In genomic region chr5:43432486-43433365, GRCh38 we compare ENCODE assay signal across 1 cellular context.
TF ChIP-seq lines count a peak whose summit lies in the region.

No MANE protein-coding gene starts in this region.

TF ChIP-seq in HepG2, 621 proteins besides CTCF, POLR2A, EP300 and RAD21 (continued from another document and continues in another):
- TF ChIP-seq FOXP4 (CRISPR knock-in tag; IDR thresholded peaks at IDR 0.05) (peak; percentile 96), ATF5 (CRISPR knock-in tag; IDR thresholded peaks at IDR 0.05; ENCODE audit: low read depth) (no peak), NR2F2 (IDR thresholded peaks at IDR 0.05; ENCODE audit: borderline replicate concordance, low read depth) (0 out of 2 replicates have a peak, but pooled peaks have one; percentile 68), SUZ12 (IDR thresholded peaks at IDR 0.05; ENCODE audit: low read depth, low read length) (no peak), KDM1A (CRISPR knock-in tag; IDR thresholded peaks at IDR 0.05) (peak; percentile 53; the same call in 1 of the 2 replicates), JDP2 (CRISPR knock-in tag; IDR thresholded peaks at IDR 0.05; ENCODE audit: borderline replicate concordance) (no peak), RXRA (CRISPR knock-in tag; IDR thresholded peaks at IDR 0.05) (peak; percentile 82; the same call in 1 of the 2 replicates), THAP11 (CRISPR knock-in tag; IDR thresholded peaks at IDR 0.05) (peak; percentile 80), ZNF382 (CRISPR knock-in tag; IDR thresholded peaks at IDR 0.05; ENCODE audit: borderline replicate concordance) (no peak), ZBTB42 (CRISPR knock-in tag; IDR thresholded peaks at IDR 0.05) (no peak), ZNF260 (CRISPR knock-in tag; IDR thresholded peaks at IDR 0.05; ENCODE audit: borderline replicate concordance, low read depth) (no peak), SRSF1 (optimal IDR thresholded peaks at IDR 0.05; ENCODE audit: low read depth, low read length) (no peak), ZNF251 (CRISPR knock-in tag; IDR thresholded peaks at IDR 0.05) (no peak), ZHX1 (CRISPR knock-in tag; IDR thresholded peaks at IDR 0.05; ENCODE audit: low read depth) (no peak), MEF2D (CRISPR knock-in tag; IDR thresholded peaks at IDR 0.05) (peak; percentile 70; the same call in 1 of the 2 replicates), NRL (CRISPR knock-in tag; IDR thresholded peaks at IDR 0.05; ENCODE audit: borderline replicate concordance) (no peak), SPEN (CRISPR knock-in tag; IDR thresholded peaks at IDR 0.05; ENCODE audit: low read depth) (peak; percentile 76), SAP130 (CRISPR knock-in tag; IDR thresholded peaks at IDR 0.05; ENCODE audit: low read depth) (peak; percentile 92), TBL1XR1 (IDR thresholded peaks at IDR 0.05; ENCODE audit: borderline replicate concordance, low read length, partially characterized antibody) (peak; percentile 91), ZNF225 (CRISPR knock-in tag; IDR thresholded peaks at IDR 0.05) (no peak), TGIF2 (CRISPR knock-in tag; IDR thresholded peaks at IDR 0.05) (peak; percentile 45; the same call in 1 of the 2 replicates), MAFG (CRISPR knock-in tag; IDR thresholded peaks at IDR 0.05) (no peak), CCDC6 (CRISPR knock-in tag; IDR thresholded peaks at IDR 0.05) (0 out of 2 replicates have a peak, but pooled peaks have one; percentile 24), ZBTB34 (CRISPR knock-in tag; IDR thresholded peaks at IDR 0.05) (peak; percentile 94; the same call in 1 of the 2 replicates), SNRNP70 (IDR thresholded peaks at IDR 0.05; ENCODE audit: low read depth, low read length) (no peak), KLF15 (CRISPR knock-in tag; IDR thresholded peaks at IDR 0.05; ENCODE audit: borderline replicate concordance) (no peak), TAF1 (CRISPR knock-in tag; IDR thresholded peaks at IDR 0.05) (peak; percentile 14; the same call in 1 of the 2 replicates), REPIN1 (CRISPR knock-in tag; IDR thresholded peaks at IDR 0.05; ENCODE audit: borderline replicate concordance, low read depth) (peak; percentile 92), ZBTB8A (CRISPR knock-in tag; IDR thresholded peaks at IDR 0.05; ENCODE audit: borderline replicate concordance, low read depth) (no peak), ZKSCAN8 (CRISPR knock-in tag; IDR thresholded peaks at IDR 0.05; ENCODE audit: borderline replicate concordance) (peak; percentile 89; the same call in 1 of the 2 replicates), ZNF883 (CRISPR knock-in tag; IDR thresholded peaks at IDR 0.05; ENCODE audit: not compliant biosample characterization) (no peak), ZNF773 (CRISPR knock-in tag; IDR thresholded peaks at IDR 0.05; ENCODE audit: borderline replicate concordance) (no peak), ZNF605 (CRISPR knock-in tag; IDR thresholded peaks at IDR 0.05) (peak; percentile 78; the same call in 1 of the 2 replicates), BORCS8-MEF2B (CRISPR knock-in tag; IDR thresholded peaks at IDR 0.05) (peak; percentile 71; the same call in 1 of the 2 replicates), YEATS2 (CRISPR knock-in tag; IDR thresholded peaks at IDR 0.05; ENCODE audit: borderline replicate concordance) (peak; percentile 63; the same call in 1 of the 2 replicates), ATF4 (CRISPR knock-in tag; IDR thresholded peaks at IDR 0.05) (peak in 1 of 2 experiments; percentile 77; a peak in 2 of 4 replicates), DMTF1 (CRISPR knock-in tag; IDR thresholded peaks at IDR 0.05) (no peak), ZBTB43 (CRISPR knock-in tag; conservative IDR thresholded peaks at IDR 0.05) (peak; percentile 77; the same call in 1 of the 2 replicates), ARID2 (CRISPR knock-in tag; IDR thresholded peaks at IDR 0.05; ENCODE audit: borderline replicate concordance) (peak; percentile 87), MIER3 (CRISPR knock-in tag; IDR thresholded peaks at IDR 0.05; ENCODE audit: borderline replicate concordance) (peak; percentile 88), GMEB2 (CRISPR knock-in tag; IDR thresholded peaks at IDR 0.05; ENCODE audit: low read depth) (no peak), KDM5A (IDR thresholded peaks at IDR 0.05; ENCODE audit: borderline replicate concordance, low read length) (no peak; the same call in 1 of the 2 replicates), TMF1 (CRISPR knock-in tag; IDR thresholded peaks at IDR 0.05; ENCODE audit: low read depth) (0 out of 2 replicates have a peak, but pooled peaks have one; percentile 31), ATF7-NPFF (CRISPR knock-in tag; IDR thresholded peaks at IDR 0.05; ENCODE audit: low read depth) (no peak), ZNF362 (CRISPR knock-in tag; IDR thresholded peaks at IDR 0.05; ENCODE audit: borderline replicate concordance) (peak; percentile 39; the same call in 1 of the 2 replicates), ZFY (CRISPR knock-in tag; IDR thresholded peaks at IDR 0.05) (peak; percentile 77), SMAD3 (CRISPR knock-in tag; IDR thresholded peaks at IDR 0.05) (peak; percentile 98), DMAP1 (CRISPR knock-in tag; IDR thresholded peaks at IDR 0.05) (peak; percentile 49; the same call in 1 of the 2 replicates), HHEX (CRISPR knock-in tag; IDR thresholded peaks at IDR 0.05) (peak; percentile 36; the same call in 1 of the 2 replicates), NR2F1 (CRISPR knock-in tag; IDR thresholded peaks at IDR 0.05) (peak in 1 of 2 experiments; percentile 34; a peak in 1 of 4 replicates), JUND (CRISPR knock-in tag; IDR thresholded peaks at IDR 0.05) (peak; percentile 47; the same call in 1 of the 2 replicates), ZNF18 (CRISPR knock-in tag; IDR thresholded peaks at IDR 0.05; ENCODE audit: insufficient replicate concordance) (no peak), WIZ (CRISPR knock-in tag; IDR thresholded peaks at IDR 0.05) (peak; percentile 88)
